ENCODE assay signal across 9 cellular contexts in genomic region chr6:96980142-96980541, GRCh38. TPM values are rescaled to one million over a fixed set of nuclear protein-coding genes. Genes with fewer than 3 reads are reported as not detected.
"Had no signal": no experiment of that assay in that cellular context is flagged by ENCODE, and none has a peak within 500 bp of the region (broad histone marks: within the 10 kb centered on the region; RNA-seq: fewer than 3 reads in every experiment).

No MANE protein-coding gene starts in this region.

- FAIRE-seq: G401.6, GM12878, GM12891, GM12892, GM18507, GM19239 had no signal

- ATAC-seq: GM12878 had no signal

- DNase-seq: GDM1, GF-D8 had no signal

- H3K4me3 ChIP-seq: GM12878 had no signal

RNA-seq across cellular contexts. Expression of gene KLHL32, which starts 55.6 kb away (rescaled TPM):
- total RNA-seq: G401 had no signal
